1 cellular context compared by ENCODE assay signal in genomic region chr10:74084955-74085354, GRCh38.
TF ChIP-seq lines count a peak whose summit lies in the region.

No MANE protein-coding gene starts in this region.

TF ChIP-seq in GM12878, 131 proteins besides CTCF, POLR2A, EP300 and RAD21 (continued from another document and continues in another):
- TF ChIP-seq CEBPZ (IDR thresholded peaks at IDR 0.05; ENCODE audit: low read depth, low read length), result no peak
- no peak for TF ChIP-seq ZSCAN29 (IDR thresholded peaks at IDR 0.05)
- no peak for TF ChIP-seq ZNF622 (IDR thresholded peaks at IDR 0.05)
- TF ChIP-seq KDM1A (IDR thresholded peaks at IDR 0.05; ENCODE audit: borderline replicate concordance), result no peak
- TF ChIP-seq, protein P1, sequence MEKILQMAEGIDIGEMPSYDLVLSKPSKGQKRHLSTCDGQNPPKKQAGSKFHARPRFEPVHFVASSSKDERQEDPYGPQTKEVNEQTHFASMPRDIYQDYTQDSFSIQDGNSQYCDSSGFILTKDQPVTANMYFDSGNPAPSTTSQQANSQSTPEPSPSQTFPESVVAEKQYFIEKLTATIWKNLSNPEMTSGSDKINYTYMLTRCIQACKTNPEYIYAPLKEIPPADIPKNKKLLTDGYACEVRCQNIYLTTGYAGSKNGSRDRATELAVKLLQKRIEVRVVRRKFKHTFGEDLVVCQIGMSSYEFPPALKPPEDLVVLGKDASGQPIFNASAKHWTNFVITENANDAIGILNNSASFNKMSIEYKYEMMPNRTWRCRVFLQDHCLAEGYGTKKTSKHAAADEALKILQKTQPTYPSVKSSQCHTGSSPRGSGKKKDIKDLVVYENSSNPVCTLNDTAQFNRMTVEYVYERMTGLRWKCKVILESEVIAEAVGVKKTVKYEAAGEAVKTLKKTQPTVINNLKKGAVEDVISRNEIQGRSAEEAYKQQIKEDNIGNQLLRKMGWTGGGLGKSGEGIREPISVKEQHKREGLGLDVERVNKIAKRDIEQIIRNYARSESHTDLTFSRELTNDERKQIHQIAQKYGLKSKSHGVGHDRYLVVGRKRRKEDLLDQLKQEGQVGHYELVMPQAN (conservative IDR thresholded peaks at IDR 0.05), result no peak
- no peak for TF ChIP-seq ZNF687 (IDR thresholded peaks at IDR 0.05)
- TF ChIP-seq ATF7 (IDR thresholded peaks at IDR 0.05; ENCODE audit: low read depth), result no peak
- TF ChIP-seq BACH1 (IDR thresholded peaks at IDR 0.05; ENCODE audit: borderline replicate concordance), result no peak
- no peak for TF ChIP-seq E2F8 (IDR thresholded peaks at IDR 0.05; ENCODE audit: low read depth, partially characterized antibody)
- TF ChIP-seq ZNF24 (IDR thresholded peaks at IDR 0.05), result no peak
- no peak for TF ChIP-seq KLF5 (IDR thresholded peaks at IDR 0.05; ENCODE audit: partially characterized antibody)
- no peak for TF ChIP-seq NFYA (IDR thresholded peaks at IDR 0.05; ENCODE audit: borderline replicate concordance, low read depth, low read length)
- no peak for TF ChIP-seq YY1 (IDR thresholded peaks at IDR 0.05; ENCODE audit: low read depth, low read length)
- peak; percentile 54 to 75; a peak in 3 of 4 replicates for TF ChIP-seq IKZF2 (IDR thresholded peaks at IDR 0.05)
- no peak for TF ChIP-seq TCF3 (IDR thresholded peaks at IDR 0.05; ENCODE audit: borderline replicate concordance, insufficient read depth, low read depth, low read length)
- TF ChIP-seq SRF (IDR thresholded peaks at IDR 0.05; ENCODE audit: low read depth in 2 of 2, low read length in 2 of 2), result no peak
- TF ChIP-seq MXI1 (IDR thresholded peaks at IDR 0.05; ENCODE audit: low read depth, low read length), result 0 out of 2 replicates have a peak, but pooled peaks have one; percentile 42
- no peak for TF ChIP-seq SMAD5 (IDR thresholded peaks at IDR 0.05; ENCODE audit: low read depth)
- no peak for TF ChIP-seq SP1 (IDR thresholded peaks at IDR 0.05; ENCODE audit: low read depth, low read length)
- TF ChIP-seq EZH2 (IDR thresholded peaks at IDR 0.05; ENCODE audit: borderline replicate concordance, control insufficient read depth, low read depth, low read length), result no peak
- no peak for TF ChIP-seq HDAC6 (IDR thresholded peaks at IDR 0.05; ENCODE audit: unreplicated experiment)
- TF ChIP-seq, protein P2, sequence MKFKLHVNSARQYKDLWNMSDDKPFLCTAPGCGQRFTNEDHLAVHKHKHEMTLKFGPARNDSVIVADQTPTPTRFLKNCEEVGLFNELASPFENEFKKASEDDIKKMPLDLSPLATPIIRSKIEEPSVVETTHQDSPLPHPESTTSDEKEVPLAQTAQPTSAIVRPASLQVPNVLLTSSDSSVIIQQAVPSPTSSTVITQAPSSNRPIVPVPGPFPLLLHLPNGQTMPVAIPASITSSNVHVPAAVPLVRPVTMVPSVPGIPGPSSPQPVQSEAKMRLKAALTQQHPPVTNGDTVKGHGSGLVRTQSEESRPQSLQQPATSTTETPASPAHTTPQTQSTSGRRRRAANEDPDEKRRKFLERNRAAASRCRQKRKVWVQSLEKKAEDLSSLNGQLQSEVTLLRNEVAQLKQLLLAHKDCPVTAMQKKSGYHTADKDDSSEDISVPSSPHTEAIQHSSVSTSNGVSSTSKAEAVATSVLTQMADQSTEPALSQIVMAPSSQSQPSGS (IDR thresholded peaks at IDR 0.05; ENCODE audit: low read length), result peak; percentile 69; the same call in 1 of the 2 replicates
- TF ChIP-seq PAX5 (IDR thresholded peaks at IDR 0.05; ENCODE audit: borderline replicate concordance, low read depth, low read length), result peak; percentile 13; the same call in 1 of the 2 replicates
- TF ChIP-seq NR2C2 (IDR thresholded peaks at IDR 0.05; ENCODE audit: borderline replicate concordance, control insufficient read depth, insufficient read length, low read depth), result no peak
- TF ChIP-seq, protein P3, sequence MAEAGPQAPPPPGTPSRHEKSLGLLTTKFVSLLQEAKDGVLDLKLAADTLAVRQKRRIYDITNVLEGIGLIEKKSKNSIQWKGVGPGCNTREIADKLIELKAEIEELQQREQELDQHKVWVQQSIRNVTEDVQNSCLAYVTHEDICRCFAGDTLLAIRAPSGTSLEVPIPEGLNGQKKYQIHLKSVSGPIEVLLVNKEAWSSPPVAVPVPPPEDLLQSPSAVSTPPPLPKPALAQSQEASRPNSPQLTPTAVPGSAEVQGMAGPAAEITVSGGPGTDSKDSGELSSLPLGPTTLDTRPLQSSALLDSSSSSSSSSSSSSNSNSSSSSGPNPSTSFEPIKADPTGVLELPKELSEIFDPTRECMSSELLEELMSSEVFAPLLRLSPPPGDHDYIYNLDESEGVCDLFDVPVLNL (IDR thresholded peaks at IDR 0.05; ENCODE audit: low read depth, low read length), result no peak
- no peak for TF ChIP-seq POLR2AphosphoS2 (IDR thresholded peaks at IDR 0.05; ENCODE audit: low read depth, low read length)
- TF ChIP-seq SIX5 (IDR thresholded peaks at IDR 0.05; ENCODE audit: low read depth, low read length, severe bottlenecking), result no peak
- no peak for TF ChIP-seq ESRRA (IDR thresholded peaks at IDR 0.05; ENCODE audit: low read length)
- no peak for TF ChIP-seq WRNIP1 (IDR thresholded peaks at IDR 0.05; ENCODE audit: borderline replicate concordance, low read depth, low read length)
- TF ChIP-seq SMARCA5 (IDR thresholded peaks at IDR 0.05), result peak; percentile 68; the same call in 1 of the 2 replicates
- no peak for TF ChIP-seq BRCA1 (IDR thresholded peaks at IDR 0.05; ENCODE audit: low read depth, low read length)
- TF ChIP-seq BHLHE40 (IDR thresholded peaks at IDR 0.05; ENCODE audit: borderline replicate concordance in 1 of 2, low read depth in 2 of 2, low read length in 1 of 2), result peak; percentile 40 to 44; a peak in 2 of 4 replicates
- no peak for TF ChIP-seq SMAD1 (IDR thresholded peaks at IDR 0.05; ENCODE audit: low read depth, partially characterized antibody)
- peak; percentile 92 for TF ChIP-seq JUNB (IDR thresholded peaks at IDR 0.05)
- TF ChIP-seq, protein P4, sequence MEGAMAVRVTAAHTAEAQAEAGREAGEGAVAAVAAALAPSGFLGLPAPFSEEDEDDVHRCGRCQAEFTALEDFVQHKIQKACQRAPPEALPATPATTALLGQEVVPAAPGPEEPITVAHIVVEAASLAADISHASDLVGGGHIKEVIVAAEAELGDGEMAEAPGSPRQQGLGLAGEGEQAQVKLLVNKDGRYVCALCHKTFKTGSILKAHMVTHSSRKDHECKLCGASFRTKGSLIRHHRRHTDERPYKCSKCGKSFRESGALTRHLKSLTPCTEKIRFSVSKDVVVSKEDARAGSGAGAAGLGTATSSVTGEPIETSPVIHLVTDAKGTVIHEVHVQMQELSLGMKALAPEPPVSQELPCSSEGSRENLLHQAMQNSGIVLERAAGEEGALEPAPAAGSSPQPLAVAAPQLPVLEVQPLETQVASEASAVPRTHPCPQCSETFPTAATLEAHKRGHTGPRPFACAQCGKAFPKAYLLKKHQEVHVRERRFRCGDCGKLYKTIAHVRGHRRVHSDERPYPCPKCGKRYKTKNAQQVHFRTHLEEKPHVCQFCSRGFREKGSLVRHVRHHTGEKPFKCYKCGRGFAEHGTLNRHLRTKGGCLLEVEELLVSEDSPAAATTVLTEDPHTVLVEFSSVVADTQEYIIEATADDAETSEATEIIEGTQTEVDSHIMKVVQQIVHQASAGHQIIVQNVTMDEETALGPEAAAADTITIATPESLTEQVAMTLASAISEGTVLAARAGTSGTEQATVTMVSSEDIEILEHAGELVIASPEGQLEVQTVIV (IDR thresholded peaks at IDR 0.05; ENCODE audit: borderline replicate concordance, partially characterized antibody), result no peak
- TF ChIP-seq TBL1XR1 (IDR thresholded peaks at IDR 0.05; ENCODE audit: low read depth, low read length), result 0 out of 2 replicates have a peak, but pooled peaks have one; percentile 24
- TF ChIP-seq ZBED1 (IDR thresholded peaks at IDR 0.05; ENCODE audit: borderline replicate concordance), result no peak
- no peak for TF ChIP-seq IRF5 (IDR thresholded peaks at IDR 0.05; ENCODE audit: borderline replicate concordance)
